Comparison of ENCODE assay signal across 16 cellular contexts in genomic region chr4:1214101-1215095, GRCh38. TPM values are rescaled to one million over a fixed set of nuclear protein-coding genes. Genes with fewer than 3 reads are reported as not detected.
DNase-seq lines count a peak whose midpoint lies in the region; ATAC-seq, FAIRE-seq and TF ChIP-seq lines count a peak whose summit lies in the region.
"Had no signal": no experiment of that assay in that cellular context is flagged by ENCODE, and none has a peak within 500 bp of the region (broad histone marks: within the 10 kb centered on the region; RNA-seq: fewer than 3 reads in every experiment).

No MANE protein-coding gene starts in this region.

- ATAC-seq in right cardiac atrium (no peak), left cardiac atrium (no peak), K562 (no peak; the same call in 2 of the 3 replicates), HG02623 (IDR thresholded peaks at IDR 0.05; ENCODE audit: unreplicated experiment) (no peak)
- ATAC-seq: SK-N-SH treated with all-trans-retinoic acid at 6 μM for 48 hours had no signal

- H3K27me3 ChIP-seq in right cardiac atrium (ENCODE audit: control insufficient read depth, insufficient read depth) (no peaks in the 10 kb centered on the region), K562 (ENCODE audit: control insufficient read depth in 2 of 2, insufficient read depth in 2 of 2, low read length in 2 of 2) (no peaks in the 10 kb centered on the region), neuronal stem cell (ENCODE audit: control insufficient read depth in 3 of 3, insufficient read depth in 3 of 3, low read depth in 1 of 3, low read length in 3 of 3) (no peaks in the 10 kb centered on the region)

- no peaks in the 10 kb centered on the region; the same call in 1 of the 2 replicates for H4K20me1 ChIP-seq in K562 (replicated peaks; ENCODE audit: control insufficient read depth, insufficient read depth, low read length)

- no peak overlapping the region for H4K8ac ChIP-seq in neuronal stem cell (ENCODE audit: low read depth, low read length)

- H3K23ac ChIP-seq in neuronal stem cell (ENCODE audit: low read depth, low read length, poor library complexity) = peak overlapping the region; percentile 43

- no peak overlapping the region for H2BK120ac ChIP-seq in neuronal stem cell (ENCODE audit: low read depth, low read length)

- CTCF ChIA-PET in K562 (lab: Yijun Ruan, JAX; ENCODE audit: low intra/inter-chr PET ratio) = no interaction called here

- no peak for TF ChIP-seq RAD21 in K562 (CRISPR knock-in tag; conservative IDR thresholded peaks at IDR 0.05 in 1 of 2, IDR thresholded peaks at IDR 0.05 in 1 of 2)

- no TSS peak for BruUV-seq in K562 (replicated peaks; lab: Mats Ljungman, UMichigan)

- no peak overlapping the region for H2BK15ac ChIP-seq in neuronal stem cell (ENCODE audit: low read length)

- H3K4ac ChIP-seq in neuronal stem cell (ENCODE audit: low read length) = no peak overlapping the region

- H3K18ac ChIP-seq in neuronal stem cell (ENCODE audit: low read length) = no peak overlapping the region

- FAIRE-seq in K562 (lab: Jason Lieb, UNC) = no peak

- in situ Hi-C loops in K562 (cut with MboI) = no loop called here

- peak overlapping the region in 1 of 2 experiments; percentile 58; a peak in 2 of 4 replicates for H3K9ac ChIP-seq in K562 (ENCODE audit: insufficient read depth in 1 of 2, low read depth in 2 of 2, low read length in 2 of 2)
- H3K9ac ChIP-seq in neuronal stem cell (ENCODE audit: low read depth, low read length, poor library complexity) = peak overlapping the region; percentile 2

- no peaks in the 10 kb centered on the region for H3K9me3 ChIP-seq in right cardiac atrium (ENCODE audit: control insufficient read depth, low read length)
- H3K9me3 ChIP-seq in K562 (replicated peaks; ENCODE audit: control insufficient read depth, insufficient read depth, low read depth, low read length) = no peaks in the 10 kb centered on the region
- no peaks in the 10 kb centered on the region for H3K9me3 ChIP-seq in neuronal stem cell (replicated peaks in 1 of 2; ENCODE audit: control insufficient read depth in 2 of 2, insufficient read depth in 1 of 2, low read depth in 1 of 2, low read length in 2 of 2)
- H3K9me3 ChIP-seq: HAP-1 had no signal

- H3K36me3 ChIP-seq in K562 (ENCODE audit: control insufficient read depth, insufficient read depth, low read length) = peaks cover 67% of the 10 kb centered on the region; the same call in 2 of the 3 replicates
- H3K36me3 ChIP-seq in neuronal stem cell (replicated peaks in 1 of 2; ENCODE audit: control insufficient read depth in 2 of 2, insufficient read depth in 2 of 2, low read length in 2 of 2) = peaks cover 52 to 83% of the 10 kb centered on the region in 2 donors

- H2BK5ac ChIP-seq in neuronal stem cell (ENCODE audit: low read length) = peak overlapping the region; percentile 24

- WGBS in right cardiac atrium = 85% methylated on average over 48 of the region's 48 CpGs
- WGBS in K562 (ENCODE audit: insufficient coverage, low coverage, missing lambda C conversion rate) = 93% methylated on average over 36 of the region's 48 CpGs
- no CpG with 5 or more reads among the region's 48 CpGs for WGBS in neuronal stem cell (ENCODE audit: extremely low coverage in 2 of 2, insufficient read length in 2 of 2, insufficient replicate concordance in 1 of 2), 2 donors

- H3K4me2 ChIP-seq in K562 (ENCODE audit: insufficient read depth, low read length) (no peak overlapping the region), neuronal stem cell (ENCODE audit: insufficient read depth, low read length, poor library complexity, severe bottlenecking) (no peak overlapping the region)

- no peak overlapping the region for H2AK5ac ChIP-seq in neuronal stem cell (ENCODE audit: low read depth, low read length)

- POLR2A ChIA-PET in K562 (lab: Yijun Ruan, JAX) = interaction anchor here (0.6 to 1.5 kb wide), 2 partner anchors 11 to 354 kb away, joined by 3 to 4 read pairs; no protein-coding TSS in a partner anchor

- no peak for TF ChIP-seq POLR2A in K562 (conservative IDR thresholded peaks at IDR 0.05)

- H3K27ac ChIP-seq in right cardiac atrium (ENCODE audit: low read length) (no peak overlapping the region), K562 (ENCODE audit: extremely low read depth, low read depth, low read length) (no peak overlapping the region), neuronal stem cell (replicated peaks; ENCODE audit: low read length) (no peak overlapping the region)

- no peak overlapping the region for H2BK12ac ChIP-seq in neuronal stem cell (ENCODE audit: low read length)

- no peak for TF ChIP-seq CTCF in K562 (IDR thresholded peaks at IDR 0.05 in 2 of 3, conservative IDR thresholded peaks at IDR 0.05 in 1 of 3; ENCODE audit: insufficient read depth in 2 of 3, low read depth in 1 of 3, low read length in 3 of 3)

- no peaks in the 10 kb centered on the region; the same call in 2 of the 3 replicates for H3K79me2 ChIP-seq in K562 (ENCODE audit: control insufficient read depth, insufficient read depth, low read length)

- H3K9me1 ChIP-seq in K562 (ENCODE audit: control insufficient read depth, insufficient read depth, low read length) = no peaks in the 10 kb centered on the region

- no peak overlapping the region for H4K91ac ChIP-seq in neuronal stem cell (ENCODE audit: low read depth, low read length, poor library complexity)

- peaks cover 7% of the 10 kb centered on the region for H3K4me1 ChIP-seq in right cardiac atrium (ENCODE audit: control insufficient read depth, insufficient read depth, low read length)
- H3K4me1 ChIP-seq in K562 (replicated peaks in 1 of 2; ENCODE audit: control insufficient read depth in 2 of 2, insufficient read depth in 2 of 2, low read length in 2 of 2) = peaks cover 0 to 42% of the 10 kb centered on the region in 2 experiments; a peak in 2 of 5 replicates
- peaks cover 0 to 11% of the 10 kb centered on the region in 2 donors for H3K4me1 ChIP-seq in neuronal stem cell (ENCODE audit: control insufficient read depth in 2 of 2, insufficient read depth in 1 of 2, low read depth in 1 of 2, low read length in 2 of 2)
- H3K4me1 ChIP-seq: HAP-1 had no signal

- peaks cover 24% of the 10 kb centered on the region for H3K79me1 ChIP-seq in neuronal stem cell (ENCODE audit: low read depth, low read length)

- H3K4me3 ChIP-seq in right cardiac atrium (ENCODE audit: low read length) = no peak overlapping the region
- no peak overlapping the region for H3K4me3 ChIP-seq in K562
- no peak overlapping the region for H3K4me3 ChIP-seq in neuronal stem cell (ENCODE audit: low read length in 2 of 2)
- H3K4me3 ChIP-seq: HAP-1 had no signal

- peak in 2 of 3 donors; percentile 56 to 60 for DNase-seq in right cardiac atrium
- DNase-seq in left cardiac atrium = no peak
- no peak for DNase-seq in K562 (ENCODE audit: extremely low read depth in 1 of 4, low spot score in 3 of 4)
- no peak for DNase-seq in neuronal stem cell (ENCODE audit: low spot score)
- DNase-seq in effector CD4-positive, alpha-beta T cell = no peak
- no peak for DNase-seq in SW480 (ENCODE audit: low spot score)
- DNase-seq in DMS53 (lab: John Stamatoyannopoulos, UW) = no peak
- DNase-seq: 8988T, COR-L47, DMS153, NCI-H1048, NCI-H2107, Right ventricle myocardium superior had no signal

- H3K14ac ChIP-seq in neuronal stem cell (ENCODE audit: low read length) = peak overlapping the region; percentile 38

- no peak overlapping the region for H2AFZ ChIP-seq in K562 (ENCODE audit: low read depth, low read length)
- H2AFZ ChIP-seq in neuronal stem cell (ENCODE audit: low read length) = no peak overlapping the region

- intact Hi-C loops in right cardiac atrium (cut with DNase I) (no loop called here), left cardiac atrium (cut with DNase I) (no loop called here), K562 (cut with micrococcal nuclease) (no loop called here)

- TF ChIP-seq EP300 in K562 (IDR thresholded peaks at IDR 0.05; ENCODE audit: low read length) = no peak

RNA-seq across cellular contexts. Expression of gene CTBP1, which starts 34.5 kb away (rescaled TPM):
- total RNA-seq in right cardiac atrium = 100 to 1,000 TPM; 123 to 145 (median 134) TPM
- 119 TPM for polyA plus RNA-seq in right cardiac atrium
- 100 to 1,000 TPM; 121 to 128 TPM for total RNA-seq in left cardiac atrium
- total RNA-seq in K562 (2011; cell fraction: chromatin; rRNA removed; ENCODE audit: low replicate concordance) = 63.5 and 142 TPM in 2 replicates
- total RNA-seq in K562 (2011; cell fraction: nucleolus; rRNA removed) = 94.5 and 102 TPM in 2 replicates
- 48.0 and 62.1 TPM in 2 replicates for total RNA-seq in K562 (2011; cell fraction: nucleoplasm; rRNA removed)
- 162 and 230 TPM in 2 replicates for total RNA-seq in K562 (2014; rRNA removed)
- total RNA-seq in K562 (2014; rRNA removed; fragmentation: Illumina TruSeq; extraction: Trizol) = 27.2 and 30.4 TPM in 2 replicates
- 67.9 and 70.4 TPM in 2 replicates for total RNA-seq in K562 (2015; rRNA removed; fragmentation: Illumina TruSeq; extraction: Trizol)
- 134 and 148 TPM in 2 replicates for total RNA-seq in K562 (2021)
- 68.2 and 72.3 TPM in 2 replicates for polyA plus RNA-seq in K562 (2011; rRNA removed)
- 113 and 437 TPM in 2 replicates for polyA plus RNA-seq in K562 (2011; cell fraction: cytosol; rRNA removed)
- 168 and 330 TPM in 2 replicates for polyA plus RNA-seq in K562 (2011; cell fraction: nucleus; rRNA removed)
- 113 and 126 TPM in 2 replicates for polyA plus RNA-seq in K562 (2012)
- polyA plus RNA-seq in K562 (2014; fragmentation: Illumina TruSeq; extraction: Trizol) = 64.0 and 116 TPM in 2 replicates
- polyA plus RNA-seq in K562 (2014; fragmentation: Nextera tagmentation; extraction: Ambion mirVana) = 10 to 100 TPM; 14.5 to 20.0 TPM
- polyA plus RNA-seq in K562 (2014; rRNA removed) = 111 and 118 TPM in 2 replicates
- polyA minus RNA-seq in K562 (2011; rRNA and poly(A)+ RNA removed) = 33.8 and 54.2 TPM in 2 replicates
- polyA minus RNA-seq in K562 (2011; cell fraction: cytosol; rRNA and poly(A)+ RNA removed) = 135 and 154 TPM in 2 replicates
- polyA minus RNA-seq in K562 (2011; cell fraction: nucleus; rRNA and poly(A)+ RNA removed) = 39.7 and 56.8 TPM in 2 replicates
- 151 TPM for polyA plus RNA-seq in neuronal stem cell (2013, experiment 1 of 2)
- 149 TPM for polyA plus RNA-seq in neuronal stem cell (2013, experiment 2 of 2)

RNA-seq across cellular contexts. Expression of gene SPON2, which starts 42.0 kb away (rescaled TPM):
- total RNA-seq in right cardiac atrium = 10 to 100 TPM; 12.2 to 27.4 (median 14.2) TPM
- 9.6 TPM for polyA plus RNA-seq in right cardiac atrium
- total RNA-seq in left cardiac atrium = 10 to 100 TPM; 14.0 to 33.0 TPM
- total RNA-seq in K562 (2011; cell fraction: chromatin; rRNA removed; ENCODE audit: low replicate concordance) = 8.1 and 12.5 TPM in 2 replicates
- total RNA-seq in K562 (2011; cell fraction: nucleolus; rRNA removed) = 8.2 and 12.8 TPM in 2 replicates
- total RNA-seq in K562 (2011; cell fraction: nucleoplasm; rRNA removed) = 7.3 and 9.4 TPM in 2 replicates
- total RNA-seq in K562 (2014; rRNA removed) = 0.65 and 1.1 TPM in 2 replicates
- 0.54 and 0.69 TPM in 2 replicates for total RNA-seq in K562 (2014; rRNA removed; fragmentation: Illumina TruSeq; extraction: Trizol)
- total RNA-seq in K562 (2015; rRNA removed; fragmentation: Illumina TruSeq; extraction: Trizol) = 0.57 and 0.83 TPM in 2 replicates
- total RNA-seq in K562 (2021) = 1.4 and 1.8 TPM in 2 replicates
- 2.2 and 4.8 TPM in 2 replicates for polyA plus RNA-seq in K562 (2011; rRNA removed)
- 2.3 and 4.7 TPM in 2 replicates for polyA plus RNA-seq in K562 (2011; cell fraction: cytosol; rRNA removed)
- polyA plus RNA-seq in K562 (2011; cell fraction: nucleus; rRNA removed) = 4.1 and 5.8 TPM in 2 replicates
- 1.4 and 2.4 TPM in 2 replicates for polyA plus RNA-seq in K562 (2012)
- 0.74 and 1.1 TPM in 2 replicates for polyA plus RNA-seq in K562 (2014; fragmentation: Illumina TruSeq; extraction: Trizol)
- under 1 TPM; 0.21 to 0.27 TPM for polyA plus RNA-seq in K562 (2014; fragmentation: Nextera tagmentation; extraction: Ambion mirVana)
- polyA plus RNA-seq in K562 (2014; rRNA removed) = 0.77 and 0.84 TPM in 2 replicates
- 0.60 and 0.87 TPM in 2 replicates for polyA minus RNA-seq in K562 (2011; rRNA and poly(A)+ RNA removed)
- polyA minus RNA-seq in K562 (2011; cell fraction: cytosol; rRNA and poly(A)+ RNA removed) = 2.3 and 3.7 TPM in 2 replicates
- polyA minus RNA-seq in K562 (2011; cell fraction: nucleus; rRNA and poly(A)+ RNA removed) = 1.8 and 4.2 TPM in 2 replicates
- 5.9 TPM for polyA plus RNA-seq in neuronal stem cell (2013, experiment 1 of 2)
- 5.8 TPM for polyA plus RNA-seq in neuronal stem cell (2013, experiment 2 of 2)

Comparison
In these comparisons a context has a peak if more than half of its experiments do, and no peak if none do; other contexts are left out.
1. DNase-seq: peak in right cardiac atrium (2 of 3); none in left cardiac atrium (single experiment), K562 (0 of 4), neuronal stem cell (single experiment), effector CD4-positive, alpha-beta T cell (single experiment), SW480 (single experiment) and DMS53 (single experiment).